In the genomic region with DNA sequence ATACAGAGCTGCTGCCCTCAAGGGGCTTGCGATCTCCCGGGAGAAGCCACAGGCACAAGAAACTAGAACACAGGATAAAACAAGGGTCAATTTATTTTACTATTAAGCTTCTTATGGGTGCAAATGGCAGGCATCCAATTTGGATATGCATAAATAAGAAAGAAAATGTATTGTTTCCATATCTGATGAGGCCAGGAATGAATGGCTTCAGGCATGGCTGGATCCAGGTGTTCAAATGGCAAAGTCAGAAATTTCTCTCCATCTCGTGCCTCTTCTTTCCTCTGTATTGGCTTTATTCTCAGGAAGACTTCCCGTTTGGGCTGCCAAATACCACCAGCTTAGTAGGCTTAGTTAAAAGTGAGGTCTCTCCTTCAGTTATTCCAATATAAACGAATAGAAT, we compare ENCODE assay signal across 38 cellular contexts. TPM values are rescaled to one million over a fixed set of nuclear protein-coding genes. Genes with fewer than 3 reads are reported as not detected.
"Had no signal": no experiment of that assay in that cellular context is flagged by ENCODE, and none has a peak within 500 bp of the region (broad histone marks: within the 10 kb centered on the region; RNA-seq: fewer than 3 reads in every experiment).

No MANE protein-coding gene starts in this region.

- H3K36me3 ChIP-seq: adrenal gland, brain microvascular endothelial cell, cardiac muscle cell had no signal

- DNase-seq: activated B cell treated with CpG ODN at 0.5 μM for 24 hours; activated CD4-positive, alpha-beta memory T cell treated with anti-CD3 and anti-CD28 coated beads for 36 hours; activated CD4-positive, alpha-beta T cell treated with anti-CD3 and anti-CD28 coated beads for 4 hours; activated CD4-positive, alpha-beta T cell treated with anti-CD3 and anti-CD28 coated beads, Interleukin-2, amount 10 ng/mL, durations not matched to agents 24 days and 14 days; activated CD4-positive, alpha-beta T cell treated with anti-CD3 and anti-CD28 coated beads, Interleukin-2, amount 50 U/mL, for 1 hour; activated CD4-positive, alpha-beta T cell treated with anti-CD3 and anti-CD28 coated beads, Interleukin-2, amount 50 U/mL, for 4 hours; activated CD4-positive, CD25-positive, alpha-beta regulatory T cell treated with anti-CD3 and anti-CD28 coated beads, Interleukin-2, amount 50 U/mL, for 72 hours; activated CD8-positive, alpha-beta memory T cell treated with anti-CD3 and anti-CD28 coated beads, Interleukin-2, amount 50 U/mL, for 4 hours; activated CD8-positive, alpha-beta T cell treated with anti-CD3 and anti-CD28 coated beads for 36 hours; activated effector memory CD4-positive, alpha-beta T cell treated with anti-CD3 and anti-CD28 coated beads, Interleukin-2, amount 50 U/mL, for 16 hours; activated gamma-delta T cell treated with Interleukin-2 at 50 U/mL for 16 hours; activated naive CD4-positive, alpha-beta T cell; activated naive CD4-positive, alpha-beta T cell treated with anti-CD3 and anti-CD28 coated beads for 36 hours; activated naive CD4-positive, alpha-beta T cell treated with anti-CD3 and anti-CD28 coated beads, Interleukin-2, amount 50 U/mL, for 16 hours; activated naive CD8-positive, alpha-beta T cell treated with anti-CD3 and anti-CD28 coated beads for 36 hours; activated T-cell treated with anti-CD3 and anti-CD28 coated beads for 4 hours; activated T-cell treated with anti-CD3 and anti-CD28 coated beads, Interleukin-2, amount 50 U/mL, for 1 hour; activated T-cell treated with anti-CD3 and anti-CD28 coated beads, Interleukin-2, amount 50 U/mL, for 4 hours; activated T-cell treated with anti-CD3 and anti-CD28 coated beads, Interleukin-2, amount 50 U/mL, for 72 hours; adrenal gland; amniotic stem cell; body of pancreas; brain microvascular endothelial cell; caudate nucleus; cerebellar nuclear complex; T-helper 1 cell; T-helper 2 cell; T-helper 9 cell had no signal

- FAIRE-seq: astrocyte, bronchial epithelial cell, TTC549 had no signal

- H3K27me3 ChIP-seq: adrenal gland, body of pancreas, brain microvascular endothelial cell, cardiac muscle cell had no signal

- H3K4me1 ChIP-seq: adrenal gland, body of pancreas had no signal

- ATAC-seq: activated CD8-positive, alpha-beta T cell treated with anti-CD3 and anti-CD28 coated beads for 36 hours; activated naive CD4-positive, alpha-beta T cell treated with anti-CD3 and anti-CD28 coated beads, Interleukin-2, amount 50 U/mL, for 72 hours; activated T-cell treated with anti-CD3 and anti-CD28 coated beads, Interleukin-2, amount 50 U/mL, for 4 hours; activated T-cell treated with anti-CD3 and anti-CD28 coated beads, Interleukin-2, amount 50 U/mL, for 72 hours; activated T-helper 17 cell treated with anti-CD3 and anti-CD28 coated beads, Interleukin-2, amount 50 U/mL, for 72 hours; body of pancreas had no signal

- H3K9me3 ChIP-seq: adrenal gland, body of pancreas had no signal

- H3K4me3 ChIP-seq: adrenal gland, body of pancreas, cardiac muscle cell had no signal

- H3K27ac ChIP-seq: adrenal gland, body of pancreas, brain microvascular endothelial cell, cardiac muscle cell, VCaP had no signal

RNA-seq across cellular contexts. Expression of gene SCNN1B, which starts 43.1 kb away (rescaled TPM):
- total RNA-seq: activated B cell treated with CpG ODN at 0.5 μM for 24 hours; activated CD4-positive, alpha-beta memory T cell treated with anti-CD3 and anti-CD28 coated beads for 36 hours; activated CD4-positive, alpha-beta T cell treated with anti-CD3 and anti-CD28 coated beads, Interleukin-2, amount 10 ng/mL, durations not matched to agents 24 days and 14 days; activated CD8-positive, alpha-beta memory T cell treated with anti-CD3 and anti-CD28 coated beads for 36 hours; activated CD8-positive, alpha-beta T cell treated with anti-CD3 and anti-CD28 coated beads for 36 hours; activated naive CD4-positive, alpha-beta T cell treated with anti-CD3 and anti-CD28 coated beads for 36 hours; activated naive CD4-positive, alpha-beta T cell treated with anti-CD3 and anti-CD28 coated beads, Interleukin-2, amount 50 U/mL, for 72 hours; activated naive CD8-positive, alpha-beta T cell treated with anti-CD3 and anti-CD28 coated beads for 36 hours; activated T-cell treated with anti-CD3 and anti-CD28 coated beads, Interleukin-2, amount 50 U/mL, for 4 hours; activated T-cell treated with anti-CD3 and anti-CD28 coated beads, Interleukin-2, amount 50 U/mL, for 72 hours; activated T-helper 1 cell treated with anti-CD3 and anti-CD28 coated beads, Interleukin-12 subunit alpha, Interleukin-12 subunit beta, Interleukin-2, Interleukin-4 antibody, amounts not matched to agents 30 ng/mL and 10 ng/mL and 1 ng/mL, durations not matched to agents 14 hours and 24 hours and 36 hours; activated T-helper 17 cell treated with anti-CD3 and anti-CD28 coated beads, Interleukin-2, amount 50 U/mL, for 72 hours; astrocyte; cardiac muscle cell; chondrocyte had no signal
- polyA plus RNA-seq: cardiac muscle cell had no signal
